ENCODE assay signal across 15 cellular contexts in genomic region chrX:47501226-47502071, GRCh38. TPM values are rescaled to one million over a fixed set of nuclear protein-coding genes. Genes with fewer than 3 reads are reported as not detected.
DNase-seq lines count a peak whose midpoint lies in the region; ATAC-seq and TF ChIP-seq lines count a peak whose summit lies in the region.
"Had no signal": no experiment of that assay in that cellular context is flagged by ENCODE, and none has a peak within 500 bp of the region (broad histone marks: within the 10 kb centered on the region; RNA-seq: fewer than 3 reads in every experiment).

No MANE protein-coding gene starts in this region.

- H3K9ac ChIP-seq in mammary epithelial cell (ENCODE audit: insufficient read depth, low read length) (no peak overlapping the region), neuronal stem cell (ENCODE audit: low read depth, low read length, poor library complexity) (no peak overlapping the region)

- H3K4me2 ChIP-seq in mammary epithelial cell (ENCODE audit: insufficient read depth, low read depth, low read length) (no peak overlapping the region), neuronal stem cell (ENCODE audit: insufficient read depth, low read length, poor library complexity, severe bottlenecking) (peak overlapping the region; percentile 45)

- no peak overlapping the region for H2AK5ac ChIP-seq in neuronal stem cell (ENCODE audit: low read depth, low read length)

- H2BK15ac ChIP-seq in neuronal stem cell (ENCODE audit: low read length) = no peak overlapping the region

- H3K9me3 Mint-ChIP-seq in natural killer cell = no peaks in the 10 kb centered on the region
- H3K9me3 Mint-ChIP-seq: activated naive CD4-positive, alpha-beta T cell treated with anti-CD3 and anti-CD28 coated beads, Interleukin-2, amount 50 U/mL, for 24 hours had no signal

- H3K36me3 ChIP-seq in mammary epithelial cell (ENCODE audit: insufficient read depth, low read length) (no peaks in the 10 kb centered on the region), neuronal stem cell (replicated peaks in 1 of 2; ENCODE audit: control insufficient read depth in 2 of 2, insufficient read depth in 2 of 2, low read length in 2 of 2) (no peaks in the 10 kb centered on the region)

- H3K23ac ChIP-seq in neuronal stem cell (ENCODE audit: low read depth, low read length, poor library complexity) = no peak overlapping the region

- CTCF ChIA-PET in mammary epithelial cell (lab: Charles Lee; ENCODE audit: low non-redundant PET) = no interaction called here

- H3K27ac Mint-ChIP-seq in natural killer cell = no peak overlapping the region
- H3K27ac Mint-ChIP-seq: activated naive CD4-positive, alpha-beta T cell treated with anti-CD3 and anti-CD28 coated beads, Interleukin-2, amount 50 U/mL, for 24 hours had no signal

- H3K27me3 ChIP-seq in mammary epithelial cell (ENCODE audit: insufficient read depth, low read length) (no peaks in the 10 kb centered on the region), neuronal stem cell (ENCODE audit: control insufficient read depth in 3 of 3, insufficient read depth in 3 of 3, low read depth in 1 of 3, low read length in 3 of 3) (peaks cover 0 to 6% (median 0%) of the 10 kb centered on the region in 3 experiments)

- DNase-seq in ELR (ENCODE audit: low read depth) = peak; percentile 43
- DNase-seq in NCI-H2107 treated with DMSO at 0.1 percent for 48 hours (lab: John Stamatoyannopoulos, UW; ENCODE audit: unreplicated experiment) = peak; percentile 31
- peak; percentile 44 for DNase-seq in mammary epithelial cell
- DNase-seq in neuronal stem cell (ENCODE audit: low spot score) = no peak
- no peak for DNase-seq in amniotic stem cell (lab: John Stamatoyannopoulos, UW)
- no peak for DNase-seq in NCI-H146 (lab: John Stamatoyannopoulos, UW)
- DNase-seq in central memory CD4-positive, alpha-beta T cell = no peak
- DNase-seq in natural killer cell = no peak
- DNase-seq: activated CD4-positive, alpha-beta T cell treated with anti-CD3 and anti-CD28 coated beads for 4 hours; foreskin melanocyte; H7; NCI-H1048 had no signal

- BruUV-seq in mammary epithelial cell (replicated peaks; lab: Mats Ljungman, UMichigan) = no TSS peak

- H3K4me1 ChIP-seq in mammary epithelial cell (ENCODE audit: insufficient read depth, low read length) = peaks cover 6% of the 10 kb centered on the region
- peaks cover 8 to 14% of the 10 kb centered on the region in 2 donors for H3K4me1 ChIP-seq in neuronal stem cell (ENCODE audit: control insufficient read depth in 2 of 2, insufficient read depth in 1 of 2, low read depth in 1 of 2, low read length in 2 of 2)

- dilution Hi-C loops in mammary epithelial cell (cut with HindIII; ENCODE audit: low sequenced_read_pairs) = no loop called here

- H4K91ac ChIP-seq in neuronal stem cell (ENCODE audit: low read depth, low read length, poor library complexity) = no peak overlapping the region

- H2AFZ ChIP-seq in mammary epithelial cell (ENCODE audit: low read depth, low read length) (peak overlapping the region; percentile 33), neuronal stem cell (ENCODE audit: low read length) (peak overlapping the region; percentile 70)

- no peak overlapping the region for H4K8ac ChIP-seq in neuronal stem cell (ENCODE audit: low read depth, low read length)

- no peaks in the 10 kb centered on the region for H4K20me1 ChIP-seq in mammary epithelial cell (ENCODE audit: insufficient read depth, low read length)

- ATAC-seq in natural killer cell = no peak

- no peak overlapping the region for H2BK120ac ChIP-seq in neuronal stem cell (ENCODE audit: low read depth, low read length)

- WGBS in mammary epithelial cell (ENCODE audit: low coverage, missing lambda C conversion rate) = 38% methylated on average over 7 of the region's 7 CpGs
- WGBS in neuronal stem cell (ENCODE audit: extremely low coverage in 2 of 2, insufficient read length in 2 of 2, insufficient replicate concordance in 1 of 2), 2 donors = no CpG with 5 or more reads among the region's 7 CpGs

- no peak overlapping the region for H3K14ac ChIP-seq in neuronal stem cell (ENCODE audit: low read length)

- H3K27ac ChIP-seq in mammary epithelial cell (ENCODE audit: insufficient read depth, low read depth, low read length) (no peak overlapping the region), neuronal stem cell (replicated peaks; ENCODE audit: low read length) (peak overlapping the region; percentile 51)

- no peak overlapping the region for H3K4ac ChIP-seq in neuronal stem cell (ENCODE audit: low read length)

- no peaks in the 10 kb centered on the region for H3K79me2 ChIP-seq in mammary epithelial cell (ENCODE audit: insufficient read depth, low read length)

- H3K36me3 Mint-ChIP-seq in natural killer cell = no peaks in the 10 kb centered on the region
- H3K36me3 Mint-ChIP-seq: activated naive CD4-positive, alpha-beta T cell treated with anti-CD3 and anti-CD28 coated beads, Interleukin-2, amount 50 U/mL, for 24 hours had no signal

- H3K4me3 Mint-ChIP-seq in natural killer cell = no peak overlapping the region
- H3K4me3 Mint-ChIP-seq: activated naive CD4-positive, alpha-beta T cell treated with anti-CD3 and anti-CD28 coated beads, Interleukin-2, amount 50 U/mL, for 24 hours had no signal

- peaks cover 0 to 27% of the 10 kb centered on the region in 2 donors for H3K27me3 Mint-ChIP-seq in natural killer cell (ENCODE audit: low read depth in 2 of 2)
- H3K27me3 Mint-ChIP-seq: activated naive CD4-positive, alpha-beta T cell treated with anti-CD3 and anti-CD28 coated beads, Interleukin-2, amount 50 U/mL, for 24 hours had no signal

- H2BK5ac ChIP-seq in neuronal stem cell (ENCODE audit: low read length) = no peak overlapping the region

- in situ Hi-C loops in mammary epithelial cell (cut with MboI; ENCODE audit: low sequenced_read_pairs in 2 of 2) = no loop called here

- H3K4me3 ChIP-seq in mammary epithelial cell (replicated peaks in 1 of 3; ENCODE audit: insufficient read depth in 1 of 3, low read depth in 2 of 3, low read length in 3 of 3) = no peak overlapping the region
- peak overlapping the region in 1 of 2 donors; percentile 1 for H3K4me3 ChIP-seq in neuronal stem cell (ENCODE audit: low read length in 2 of 2)
- H3K4me3 ChIP-seq: lung, skin epidermis had no signal

- intact Hi-C loops in mammary epithelial cell (cut with micrococcal nuclease) (loop anchor here (2.0 kb wide), 1 partner anchor 13 kb away; no protein-coding TSS in a partner anchor), natural killer cell (cut with micrococcal nuclease) (no loop called here)

- no peaks in the 10 kb centered on the region for H3K79me1 ChIP-seq in neuronal stem cell (ENCODE audit: low read depth, low read length)

- H3K9me3 ChIP-seq in mammary epithelial cell (replicated peaks; ENCODE audit: insufficient read depth, low read length) (no peaks in the 10 kb centered on the region), neuronal stem cell (replicated peaks in 1 of 2; ENCODE audit: control insufficient read depth in 2 of 2, insufficient read depth in 1 of 2, low read depth in 1 of 2, low read length in 2 of 2) (no peaks in the 10 kb centered on the region)

- TF ChIP-seq CTCF in mammary epithelial cell (conservative IDR thresholded peaks at IDR 0.05 in 1 of 2, IDR thresholded peaks at IDR 0.05 in 1 of 2; ENCODE audit: extremely low read depth in 1 of 2, insufficient read depth in 1 of 2, low read depth in 1 of 2, low read length in 2 of 2) (no peak), natural killer cell (IDR thresholded peaks at IDR 0.05) (no peak)

- H2BK12ac ChIP-seq in neuronal stem cell (ENCODE audit: low read length) = no peak overlapping the region

- no peak overlapping the region for H3K18ac ChIP-seq in neuronal stem cell (ENCODE audit: low read length)

- H3K4me1 Mint-ChIP-seq in natural killer cell = peaks cover 0 to 5% of the 10 kb centered on the region in 2 donors
- H3K4me1 Mint-ChIP-seq: activated naive CD4-positive, alpha-beta T cell treated with anti-CD3 and anti-CD28 coated beads, Interleukin-2, amount 50 U/mL, for 24 hours had no signal

RNA-seq across cellular contexts. Expression of gene ZNF41, which starts 18.4 kb away (rescaled TPM):
- total RNA-seq in mammary epithelial cell (1 to 10 TPM; 6.0 to 9.5 TPM), natural killer cell (10 to 100 TPM in 1 of 3 donors, 1 to 10 TPM in 2; 7.9 to 11.8 (median 10.0) TPM)
- polyA plus RNA-seq in mammary epithelial cell = 3.5 TPM
- polyA minus RNA-seq in mammary epithelial cell = 7.2 TPM
- 3.2 TPM for polyA plus RNA-seq in neuronal stem cell (2013, experiment 1 of 2)
- 2.8 TPM for polyA plus RNA-seq in neuronal stem cell (2013, experiment 2 of 2)

RNA-seq across cellular contexts. Expression of gene ARAF, which starts 59.6 kb away (rescaled TPM):
- 10 to 100 TPM; 15.8 to 48.6 TPM for total RNA-seq in mammary epithelial cell
- polyA plus RNA-seq in mammary epithelial cell = 36.9 TPM
- polyA minus RNA-seq in mammary epithelial cell = 35.6 TPM
- polyA plus RNA-seq in neuronal stem cell (2013, experiment 1 of 2) = 48.0 TPM
- 47.8 TPM for polyA plus RNA-seq in neuronal stem cell (2013, experiment 2 of 2)
- total RNA-seq in natural killer cell = 100 to 1,000 TPM; 162 to 173 (median 169) TPM

Comparison
In these comparisons a context has a peak if more than half of its experiments do, and no peak if none do; other contexts are left out.
1. DNase-seq: peak in ELR (single experiment), NCI-H2107 treated with DMSO at 0.1 percent for 48 hours (single experiment) and mammary epithelial cell (single experiment); none in neuronal stem cell (single experiment), amniotic stem cell (single experiment), NCI-H146 (single experiment), central memory CD4-positive, alpha-beta T cell (single experiment) and natural killer cell (single experiment).